ENCODE assay signal across 1 cellular context in the genomic region with DNA sequence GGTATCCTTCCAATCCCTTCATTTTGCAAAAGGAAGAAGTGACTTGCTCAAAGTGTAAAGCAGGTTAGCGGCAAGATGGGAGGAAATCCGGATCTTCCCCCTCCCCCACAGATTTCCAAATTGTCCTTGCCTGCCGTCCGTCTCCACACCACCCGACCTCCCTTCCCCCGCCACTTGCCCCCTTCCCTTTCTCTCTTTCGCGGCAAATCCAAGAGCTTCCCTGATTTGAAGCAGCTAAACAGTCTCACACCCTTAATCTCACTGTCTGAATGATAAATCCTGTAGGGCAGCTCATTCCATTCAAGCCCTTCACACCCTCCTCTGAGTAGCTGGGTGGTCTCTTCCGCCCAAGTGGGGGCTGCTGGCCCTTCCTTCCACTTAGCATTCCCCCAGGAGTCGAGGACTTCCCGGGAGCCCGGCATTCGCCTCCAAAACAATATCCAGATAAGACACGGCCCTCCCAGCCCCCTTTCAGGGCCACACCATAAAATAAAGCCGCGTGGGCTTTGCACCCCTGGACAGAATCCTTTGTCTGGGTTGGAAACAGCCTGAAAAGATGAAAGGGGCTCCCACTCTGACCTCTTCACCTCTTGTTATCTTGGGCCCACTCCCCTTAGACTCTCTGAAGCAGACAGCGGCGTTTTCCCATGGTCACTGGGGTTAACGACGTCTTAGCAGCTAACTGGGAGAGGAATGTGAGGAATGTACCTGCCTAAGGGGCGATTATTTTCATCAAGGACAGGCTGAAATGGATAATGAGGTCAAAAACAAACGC.
TF ChIP-seq lines count a peak whose summit lies in the region.

No MANE protein-coding gene starts in this region.

TF ChIP-seq in HCT116, 20 proteins besides CTCF, POLR2A, EP300 and RAD21:
- TF ChIP-seq ZBTB33 (IDR thresholded peaks at IDR 0.05; ENCODE audit: extremely low read depth, insufficient replicate concordance, low read length) (no peak), ELF1 (IDR thresholded peaks at IDR 0.05; ENCODE audit: borderline replicate concordance, low read depth) (no peak), POLR2AphosphoS5 (IDR thresholded peaks at IDR 0.05; ENCODE audit: low read depth, low read length) (no peak), SP1 (IDR thresholded peaks at IDR 0.05; ENCODE audit: low read depth) (no peak), EZH2phosphoT487 (IDR thresholded peaks at IDR 0.05; ENCODE audit: borderline replicate concordance) (no peak), MAX (IDR thresholded peaks at IDR 0.05) (no peak), JUND (IDR thresholded peaks at IDR 0.05) (no peak), CEBPB (IDR thresholded peaks at IDR 0.05; ENCODE audit: low read depth) (no peak), SRF (IDR thresholded peaks at IDR 0.05; ENCODE audit: low read depth) (no peak), EZH2 (IDR thresholded peaks at IDR 0.05) (no peak), ZFX (IDR thresholded peaks at IDR 0.05) (no peak), ZNF274 (IDR thresholded peaks at IDR 0.05; ENCODE audit: low read depth, low read length) (no peak), YY1 (IDR thresholded peaks at IDR 0.05; ENCODE audit: extremely low read depth, insufficient replicate concordance, low read depth, low read length) (no peak)
- TF ChIP-seq, protein P1, sequence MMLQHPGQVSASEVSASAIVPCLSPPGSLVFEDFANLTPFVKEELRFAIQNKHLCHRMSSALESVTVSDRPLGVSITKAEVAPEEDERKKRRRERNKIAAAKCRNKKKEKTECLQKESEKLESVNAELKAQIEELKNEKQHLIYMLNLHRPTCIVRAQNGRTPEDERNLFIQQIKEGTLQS (IDR thresholded peaks at IDR 0.05), result no peak
- TF ChIP-seq, protein P2, sequence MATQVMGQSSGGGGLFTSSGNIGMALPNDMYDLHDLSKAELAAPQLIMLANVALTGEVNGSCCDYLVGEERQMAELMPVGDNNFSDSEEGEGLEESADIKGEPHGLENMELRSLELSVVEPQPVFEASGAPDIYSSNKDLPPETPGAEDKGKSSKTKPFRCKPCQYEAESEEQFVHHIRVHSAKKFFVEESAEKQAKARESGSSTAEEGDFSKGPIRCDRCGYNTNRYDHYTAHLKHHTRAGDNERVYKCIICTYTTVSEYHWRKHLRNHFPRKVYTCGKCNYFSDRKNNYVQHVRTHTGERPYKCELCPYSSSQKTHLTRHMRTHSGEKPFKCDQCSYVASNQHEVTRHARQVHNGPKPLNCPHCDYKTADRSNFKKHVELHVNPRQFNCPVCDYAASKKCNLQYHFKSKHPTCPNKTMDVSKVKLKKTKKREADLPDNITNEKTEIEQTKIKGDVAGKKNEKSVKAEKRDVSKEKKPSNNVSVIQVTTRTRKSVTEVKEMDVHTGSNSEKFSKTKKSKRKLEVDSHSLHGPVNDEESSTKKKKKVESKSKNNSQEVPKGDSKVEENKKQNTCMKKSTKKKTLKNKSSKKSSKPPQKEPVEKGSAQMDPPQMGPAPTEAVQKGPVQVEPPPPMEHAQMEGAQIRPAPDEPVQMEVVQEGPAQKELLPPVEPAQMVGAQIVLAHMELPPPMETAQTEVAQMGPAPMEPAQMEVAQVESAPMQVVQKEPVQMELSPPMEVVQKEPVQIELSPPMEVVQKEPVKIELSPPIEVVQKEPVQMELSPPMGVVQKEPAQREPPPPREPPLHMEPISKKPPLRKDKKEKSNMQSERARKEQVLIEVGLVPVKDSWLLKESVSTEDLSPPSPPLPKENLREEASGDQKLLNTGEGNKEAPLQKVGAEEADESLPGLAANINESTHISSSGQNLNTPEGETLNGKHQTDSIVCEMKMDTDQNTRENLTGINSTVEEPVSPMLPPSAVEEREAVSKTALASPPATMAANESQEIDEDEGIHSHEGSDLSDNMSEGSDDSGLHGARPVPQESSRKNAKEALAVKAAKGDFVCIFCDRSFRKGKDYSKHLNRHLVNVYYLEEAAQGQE (IDR thresholded peaks at IDR 0.05; ENCODE audit: low read depth), result no peak
